In genomic region chr4:147950840-147951239, GRCh38 we compare ENCODE assay signal across 2 cellular contexts.
TF ChIP-seq lines count a peak whose summit lies in the region.

No MANE protein-coding gene starts in this region.

TF ChIP-seq in GM23338, 12 proteins besides CTCF, POLR2A, EP300 and RAD21 (continued from another document):
- no peak for TF ChIP-seq REST (IDR thresholded peaks at IDR 0.05; ENCODE audit: unreplicated experiment)
- TF ChIP-seq JUNB (IDR thresholded peaks at IDR 0.05; ENCODE audit: unreplicated experiment), result no peak
- no peak for TF ChIP-seq NANOG (IDR thresholded peaks at IDR 0.05; ENCODE audit: borderline replicate concordance)
- no peak for TF ChIP-seq ETS1 (IDR thresholded peaks at IDR 0.05)
- no peak for TF ChIP-seq ZNF462 (CRISPR knock-in tag; IDR thresholded peaks at IDR 0.05)
TF ChIP-seq in GM23338: peak in this region for 0.

TF ChIP-seq in WTC11, 78 proteins besides CTCF, POLR2A, EP300 and RAD21 (continued from another document):
- TF ChIP-seq ZNF532 (CRISPR knock-in tag; IDR thresholded peaks at IDR 0.05; ENCODE audit: borderline replicate concordance) (no peak), MLX (CRISPR knock-in tag; IDR thresholded peaks at IDR 0.05) (no peak), ZNF416 (CRISPR knock-in tag; IDR thresholded peaks at IDR 0.05) (no peak), ESRRA (CRISPR knock-in tag; IDR thresholded peaks at IDR 0.05; ENCODE audit: borderline replicate concordance) (no peak)
TF ChIP-seq in WTC11: peak in this region for 0.
